ENCODE assay signal across 8 cellular contexts in genomic region chr7:83161851-83162401, GRCh38. TPM values are rescaled to one million over a fixed set of nuclear protein-coding genes. Genes with fewer than 3 reads are reported as not detected.
DNase-seq lines count a peak whose midpoint lies in the region; ATAC-seq and TF ChIP-seq lines count a peak whose summit lies in the region.

No MANE protein-coding gene starts in this region.

- H4K20me1 ChIP-seq in mammary epithelial cell (ENCODE audit: insufficient read depth, low read length): no peaks in the 10 kb centered on the region

- DNase-seq in mammary epithelial cell (peak; percentile 6), mesothelial cell of epicardium (ENCODE audit: low spot score in 2 of 2, unreplicated experiment in 2 of 2) (no peak), globus pallidus (ENCODE audit: low spot score) (no peak), posterior vena cava (ENCODE audit: low spot score) (no peak), A172 (ENCODE audit: low spot score) (no peak), germinal center (ENCODE audit: low spot score) (no peak)

- H3K9ac ChIP-seq in mammary epithelial cell (ENCODE audit: insufficient read depth, low read length): peak overlapping the region; percentile 51

- no peaks in the 10 kb centered on the region for H3K9me3 ChIP-seq in mammary epithelial cell (replicated peaks; ENCODE audit: insufficient read depth, low read length)

- ATAC-seq in GM18909 (IDR thresholded peaks at IDR 0.05; ENCODE audit: poor library complexity, unreplicated experiment): peak; percentile 25

- CTCF ChIA-PET in mammary epithelial cell (lab: Charles Lee; ENCODE audit: low non-redundant PET): interaction anchor here (0.7 kb wide), 1 partner anchor 588 kb away, joined by 6 read pairs; no protein-coding TSS in a partner anchor

- H3K27ac Mint-ChIP-seq in IgD-negative memory B cell (no peak overlapping the region), mesothelial cell of epicardium (peak overlapping the region; percentile 50)

- no TSS peak for BruUV-seq in mammary epithelial cell (replicated peaks; lab: Mats Ljungman, UMichigan)

- H3K27me3 Mint-ChIP-seq in IgD-negative memory B cell (peaks cover 12% of the 10 kb centered on the region), mesothelial cell of epicardium (ENCODE audit: low read depth) (no peaks in the 10 kb centered on the region)

- no peaks in the 10 kb centered on the region for H3K36me3 ChIP-seq in mammary epithelial cell (ENCODE audit: insufficient read depth, low read length)

- H3K4me3 ChIP-seq in mammary epithelial cell (replicated peaks in 1 of 3; ENCODE audit: insufficient read depth in 1 of 3, low read depth in 2 of 3, low read length in 3 of 3): peak overlapping the region; percentile 91 to 98 (median 96)

- H3K4me3 Mint-ChIP-seq in IgD-negative memory B cell (peak overlapping the region; percentile 34 to 84 (median 56)), mesothelial cell of epicardium (peak overlapping the region; percentile 76)

- H3K4me1 ChIP-seq in mammary epithelial cell (ENCODE audit: insufficient read depth, low read length): peaks cover 7% of the 10 kb centered on the region

- peak overlapping the region; percentile 93 for H3K4me2 ChIP-seq in mammary epithelial cell (ENCODE audit: insufficient read depth, low read depth, low read length)

- dilution Hi-C loops in mammary epithelial cell (cut with HindIII; ENCODE audit: low sequenced_read_pairs): no loop called here

- WGBS in mammary epithelial cell (ENCODE audit: low coverage, missing lambda C conversion rate): 1% methylated on average over 16 of the region's 17 CpGs

- in situ Hi-C loops in mammary epithelial cell (cut with MboI; ENCODE audit: low sequenced_read_pairs in 2 of 2): no loop called here

- H3K36me3 Mint-ChIP-seq in IgD-negative memory B cell (no peaks in the 10 kb centered on the region), mesothelial cell of epicardium (no peaks in the 10 kb centered on the region)

- peaks cover 2% of the 10 kb centered on the region for H3K79me2 ChIP-seq in mammary epithelial cell (ENCODE audit: insufficient read depth, low read length)

- H3K4me1 Mint-ChIP-seq in IgD-negative memory B cell: peaks cover 0 to 5% (median 4%) of the 10 kb centered on the region in 3 donors
- H3K4me1 Mint-ChIP-seq in mesothelial cell of epicardium: peaks cover 13% of the 10 kb centered on the region

- no peak for TF ChIP-seq CTCF in mammary epithelial cell (conservative IDR thresholded peaks at IDR 0.05 in 1 of 2, IDR thresholded peaks at IDR 0.05 in 1 of 2; ENCODE audit: extremely low read depth in 1 of 2, insufficient read depth in 1 of 2, low read depth in 1 of 2, low read length in 2 of 2)
- TF ChIP-seq CTCF in mesothelial cell of epicardium (IDR thresholded peaks at IDR 0.05; ENCODE audit: unreplicated experiment): no peak

- intact Hi-C loops in mammary epithelial cell (cut with micrococcal nuclease): no loop called here
- intact Hi-C loops in posterior vena cava (cut with DNase I): no loop called here

- H3K9me3 Mint-ChIP-seq in IgD-negative memory B cell (peaks cover 2 to 4% (median 3%) of the 10 kb centered on the region in 3 donors), mesothelial cell of epicardium (no peaks in the 10 kb centered on the region)

- H3K27me3 ChIP-seq in mammary epithelial cell (ENCODE audit: insufficient read depth, low read length): no peaks in the 10 kb centered on the region

- peak overlapping the region; percentile 100 for H2AFZ ChIP-seq in mammary epithelial cell (ENCODE audit: low read depth, low read length)

- peak overlapping the region; percentile 44 for H3K27ac ChIP-seq in mammary epithelial cell (ENCODE audit: insufficient read depth, low read depth, low read length)

RNA-seq across cellular contexts. Expression of gene PCLO, which starts 0.8 kb away (rescaled TPM):
- polyA plus RNA-seq in IgD-negative memory B cell: not detected
- 1 to 10 TPM; 3.8 to 5.8 TPM for total RNA-seq in mammary epithelial cell
- polyA plus RNA-seq in mammary epithelial cell: 0.86 TPM
- polyA minus RNA-seq in mammary epithelial cell: 8.0 TPM
- 5.3 to 7.4 TPM (median 6.0 TPM) in 3 replicates for total RNA-seq in mesothelial cell of epicardium
- 1 to 10 TPM in 1 of 2 donors, under 1 TPM in 1; 0.62 to 1.2 TPM for total RNA-seq in posterior vena cava
- total RNA-seq in A172 (2014; rRNA removed; shearing (Covaris generic)): 44.4 and 53.0 TPM in 2 replicates
